In genomic region chr1:58754683-58755467, GRCh38 we compare ENCODE assay signal across 9 cellular contexts. TPM values are rescaled to one million over a fixed set of nuclear protein-coding genes. Genes with fewer than 3 reads are reported as not detected.
DNase-seq lines count a peak whose midpoint lies in the region; ATAC-seq and TF ChIP-seq lines count a peak whose summit lies in the region.
"Had no signal": no experiment of that assay in that cellular context is flagged by ENCODE, and none has a peak within 500 bp of the region (broad histone marks: within the 10 kb centered on the region; RNA-seq: fewer than 3 reads in every experiment).

No MANE protein-coding gene starts in this region.

- ATAC-seq in HG03571 (IDR thresholded peaks at IDR 0.05; ENCODE audit: unreplicated experiment): no peak
- ATAC-seq in left lobe of liver: no peak
- ATAC-seq in HG03432 (IDR thresholded peaks at IDR 0.05; ENCODE audit: unreplicated experiment): no peak

- peak; percentile 7 to 65 (median 20) for DNase-seq in CD8-positive, alpha-beta memory T cell
- DNase-seq in M059J (ENCODE audit: low read depth) (peak; percentile 55), neural crest cell (ENCODE audit: low read depth, low spot score) (no peak), NCI-H774 (lab: John Stamatoyannopoulos, UW) (no peak), left lobe of liver (ENCODE audit: low spot score) (no peak)
- DNase-seq: cortex of kidney had no signal

- peaks cover 58 to 66% (median 58%) of the 10 kb centered on the region in 3 donors for H3K4me1 Mint-ChIP-seq in CD8-positive, alpha-beta memory T cell
- H3K4me1 Mint-ChIP-seq in brain (peaks cover 37% of the 10 kb centered on the region), neural crest cell (peaks cover 35% of the 10 kb centered on the region)

- POLR2A ChIA-PET in CD8-positive, alpha-beta memory T cell (lab: Charles Lee): interaction anchor here (0.6 to 3.8 kb wide), 2 partner anchors 16 to 29 kb away, joined by 6 to 20 read pairs; partner anchors contain the start of gene JUN

- peak overlapping the region; percentile 62 to 92 (median 87) for H3K27ac Mint-ChIP-seq in CD8-positive, alpha-beta memory T cell
- peak overlapping the region; percentile 34 to 83 (median 58) for H3K27ac Mint-ChIP-seq in brain
- peak overlapping the region; percentile 86 for H3K27ac Mint-ChIP-seq in neural crest cell (ENCODE audit: unreplicated experiment)

- no peaks in the 10 kb centered on the region for H3K27me3 ChIP-seq in CD8-positive, alpha-beta memory T cell (ENCODE audit: insufficient read depth, low read length, poor library complexity, severe bottlenecking)

- H3K27me3 Mint-ChIP-seq in CD8-positive, alpha-beta memory T cell: no peaks in the 10 kb centered on the region
- peaks cover 3% of the 10 kb centered on the region for H3K27me3 Mint-ChIP-seq in brain
- H3K27me3 Mint-ChIP-seq in neural crest cell (ENCODE audit: low read depth): no peaks in the 10 kb centered on the region

- H3K4me3 ChIP-seq in CD8-positive, alpha-beta memory T cell (ENCODE audit: low read length): no peak overlapping the region

- no peaks in the 10 kb centered on the region for H3K36me3 Mint-ChIP-seq in CD8-positive, alpha-beta memory T cell
- no peaks in the 10 kb centered on the region for H3K36me3 Mint-ChIP-seq in brain
- no peaks in the 10 kb centered on the region for H3K36me3 Mint-ChIP-seq in neural crest cell (ENCODE audit: low read depth)

- CTCF ChIA-PET in CD8-positive, alpha-beta memory T cell (lab: Charles Lee): interaction anchor here (1.3 to 2.2 kb wide), 5 partner anchors 14 to 944 kb away, joined by 3 to 10 read pairs (median 5); no protein-coding TSS in a partner anchor

- no peak for TF ChIP-seq CTCF in brain (conservative IDR thresholded peaks at IDR 0.05)
- no peak for TF ChIP-seq CTCF in neural crest cell (conservative IDR thresholded peaks at IDR 0.05)

- peaks cover 42% of the 10 kb centered on the region for H3K4me1 ChIP-seq in CD8-positive, alpha-beta memory T cell (ENCODE audit: insufficient read depth, low read length)

- peak overlapping the region in 6 of 7 donors; percentile 71 to 84 (median 82) for H3K4me3 Mint-ChIP-seq in CD8-positive, alpha-beta memory T cell
- peak overlapping the region in 1 of 5 experiments; percentile 22 for H3K4me3 Mint-ChIP-seq in brain
- H3K4me3 Mint-ChIP-seq in neural crest cell: no peak overlapping the region

- no peaks in the 10 kb centered on the region for H3K36me3 ChIP-seq in CD8-positive, alpha-beta memory T cell (ENCODE audit: insufficient read depth, low read length)

- H3K27ac ChIP-seq in CD8-positive, alpha-beta memory T cell (ENCODE audit: low read depth, low read length): no peak overlapping the region

- H3K9me3 ChIP-seq in CD8-positive, alpha-beta memory T cell (ENCODE audit: low read length): no peaks in the 10 kb centered on the region

- H3K9me3 Mint-ChIP-seq in CD8-positive, alpha-beta memory T cell: no peaks in the 10 kb centered on the region
- no peaks in the 10 kb centered on the region for H3K9me3 Mint-ChIP-seq in brain
- no peaks in the 10 kb centered on the region for H3K9me3 Mint-ChIP-seq in neural crest cell

RNA-seq across cellular contexts. Expression of gene JUN, which starts 29.0 kb away (rescaled TPM):
- total RNA-seq in CD8-positive, alpha-beta memory T cell: 10 to 100 TPM; 25.5 to 27.7 TPM
- polyA plus RNA-seq in CD8-positive, alpha-beta memory T cell: 163 TPM
- total RNA-seq in M059J (2014; rRNA removed; shearing (Covaris generic)): 49.3 and 85.5 TPM in 2 replicates
- 109 TPM for polyA plus RNA-seq in brain (ENCODE audit: insufficient read depth, low read depth, low replicate concordance)
- total RNA-seq in neural crest cell: 28.7 and 29.0 TPM in 2 replicates
- total RNA-seq in left lobe of liver: 12.4 TPM

RNA-seq across cellular contexts. Expression of gene MYSM1, which starts 55.0 kb away (rescaled TPM):
- total RNA-seq in CD8-positive, alpha-beta memory T cell: 10 to 100 TPM; 28.6 to 31.5 TPM
- polyA plus RNA-seq in CD8-positive, alpha-beta memory T cell: 8.6 TPM
- total RNA-seq in M059J (2014; rRNA removed; shearing (Covaris generic)): 4.3 and 9.1 TPM in 2 replicates
- polyA plus RNA-seq in brain (ENCODE audit: insufficient read depth, low read depth, low replicate concordance): 1.5 TPM
- total RNA-seq in neural crest cell (44.0 and 44.8 TPM in 2 replicates), left lobe of liver (9.5 TPM)

Comparison
In these comparisons a context has a peak if more than half of its experiments do, and no peak if none do; other contexts are left out.
1. DNase-seq: peak in CD8-positive, alpha-beta memory T cell (5 of 5) and M059J (single experiment); none in neural crest cell (single experiment), NCI-H774 (single experiment) and left lobe of liver (single experiment).
2. Peak in every context shown above with its lines, with median percentiles within 50 percentile points of each other: H3K27ac Mint-ChIP-seq.